23 cellular contexts compared by ENCODE assay signal in the genomic region with DNA sequence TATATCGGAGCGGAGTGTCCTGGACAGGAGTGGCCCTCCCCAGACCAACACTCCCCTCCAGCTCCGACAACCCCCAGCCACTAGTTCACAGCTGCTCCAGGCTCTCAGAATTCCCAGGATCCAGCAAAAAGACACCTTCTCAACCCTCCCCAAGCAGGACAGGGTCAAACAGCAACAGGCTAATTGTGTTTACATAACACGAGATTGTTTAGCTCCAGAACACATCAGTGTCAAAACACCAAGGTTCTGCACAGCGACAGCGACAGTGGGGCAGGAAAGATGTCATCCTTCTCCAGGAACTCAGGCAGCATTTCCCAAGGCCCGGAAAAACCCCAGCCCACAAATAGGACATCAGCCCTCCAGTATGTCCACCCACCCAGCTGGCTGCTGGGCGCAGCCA. TPM values are rescaled to one million over a fixed set of nuclear protein-coding genes. Genes with fewer than 3 reads are reported as not detected.
DNase-seq lines count a peak whose midpoint lies in the region; TF ChIP-seq lines count a peak whose summit lies in the region.
"Had no signal": no experiment of that assay in that cellular context is flagged by ENCODE, and none has a peak within 500 bp of the region (broad histone marks: within the 10 kb centered on the region; RNA-seq: fewer than 3 reads in every experiment).

No MANE protein-coding gene starts in this region.

- H3K4me1 ChIP-seq in NT2/D1 (ENCODE audit: insufficient read depth, insufficient read length) (peaks cover 23% of the 10 kb centered on the region), esophagus muscularis mucosa (peaks cover 67 to 91% (median 84%) of the 10 kb centered on the region in 4 donors), muscle layer of colon (ENCODE audit: insufficient read depth, low read length) (peaks cover 29% of the 10 kb centered on the region)

- WGBS in esophagus muscularis mucosa, result 69% methylated on average over 6 of the region's 8 CpGs

- H3K27me3 ChIP-seq in NT2/D1 (ENCODE audit: insufficient read depth, insufficient read length), result no peaks in the 10 kb centered on the region
- H3K27me3 ChIP-seq in esophagus muscularis mucosa, result no peaks in the 10 kb centered on the region
- no peaks in the 10 kb centered on the region for H3K27me3 ChIP-seq in muscle layer of colon (ENCODE audit: control insufficient read depth in 1 of 2, insufficient read depth in 2 of 2, low read length in 2 of 2)
- no peaks in the 10 kb centered on the region for H3K27me3 ChIP-seq in brain microvascular endothelial cell (replicated peaks)
- H3K27me3 ChIP-seq: BE2C had no signal

- peak; percentile 63 for DNase-seq in ELF-1 (ENCODE audit: low read depth, low spot score)
- DNase-seq in NT2/D1 (ENCODE audit: low read depth, low spot score), result no peak
- no peak for DNase-seq in esophagus muscularis mucosa (ENCODE audit: extremely low spot score)
- DNase-seq in NCI-H2196 (lab: John Stamatoyannopoulos, UW; ENCODE audit: unreplicated experiment), result no peak
- DNase-seq in GM13977 (ENCODE audit: low spot score), result no peak
- DNase-seq in stimulated activated naive CD4-positive, alpha-beta T cell treated with Interleukin-2 at 50 U/mL for 16 hours (lab: John Stamatoyannopoulos, UW), result no peak
- no peak for DNase-seq in brain microvascular endothelial cell
- DNase-seq: ACHN; activated B cell treated with CpG ODN at 0.5 μM for 24 hours; activated CD8-positive, alpha-beta memory T cell treated with anti-CD3 and anti-CD28 coated beads, Interleukin-2, amount 10 ng/mL, durations not matched to agents 7 days and 5 days; activated T-cell treated with anti-CD3 and anti-CD28 coated beads, Interleukin-2, amount 50 U/mL, for 48 hours; BE2C; central memory CD4-positive, alpha-beta T cell; cortex of kidney; DMS153; foreskin melanocyte; MV-4-11; NCI-H1436; NCI-H2081; NCI-H748 treated with DMSO at 0.1 percent for 48 hours; nucleus accumbens; T-helper 1 cell had no signal

- no peak for TF ChIP-seq EP300 in esophagus muscularis mucosa (IDR thresholded peaks at IDR 0.05)

- no peak for TF ChIP-seq CTCF in esophagus muscularis mucosa (IDR thresholded peaks at IDR 0.05)
- no peak for TF ChIP-seq CTCF in GM13977 (IDR thresholded peaks at IDR 0.05; ENCODE audit: extremely low read depth, insufficient read depth, missing control alignments)
- TF ChIP-seq CTCF in brain microvascular endothelial cell (IDR thresholded peaks at IDR 0.05; ENCODE audit: low read depth, low read length, missing control alignments), result no peak

- H3K4me3 ChIP-seq in NT2/D1 (ENCODE audit: insufficient read length, low read depth) (no peak overlapping the region), esophagus muscularis mucosa (no peak overlapping the region), muscle layer of colon (ENCODE audit: low read depth in 1 of 2, low read length in 2 of 2) (no peak overlapping the region), brain microvascular endothelial cell (ENCODE audit: low read depth, low read length) (no peak overlapping the region)

- H3K27ac ChIP-seq in esophagus muscularis mucosa (replicated peaks in 1 of 4) (peak overlapping the region; percentile 24 to 57 (median 41)), muscle layer of colon (ENCODE audit: low read depth, low read length) (peak overlapping the region; percentile 10), brain microvascular endothelial cell (no peak overlapping the region)

- TF ChIP-seq POLR2A in esophagus muscularis mucosa (IDR thresholded peaks at IDR 0.05; ENCODE audit: low read depth), result no peak

- in situ Hi-C loops in GM13977 (cut with MboI; ENCODE audit: low pct_unique_long_range_greater_than_20kb, low sequenced_read_pairs, unreplicated experiment), result no loop called here
- in situ Hi-C loops in brain microvascular endothelial cell (cut with HindIII; ENCODE audit: low pct_ligation_motif_present, low sequenced_read_pairs), result no loop called here

- H3K9ac ChIP-seq in NT2/D1 (ENCODE audit: insufficient read length, low read depth) (peak overlapping the region; percentile 42), muscle layer of colon (ENCODE audit: low read length) (no peak overlapping the region)

- H3K36me3 ChIP-seq in NT2/D1 (ENCODE audit: insufficient read depth, insufficient read length, low read length) (no peaks in the 10 kb centered on the region), esophagus muscularis mucosa (no peaks in the 10 kb centered on the region), muscle layer of colon (ENCODE audit: insufficient read depth, low read length) (no peaks in the 10 kb centered on the region), brain microvascular endothelial cell (replicated peaks) (no peaks in the 10 kb centered on the region)
- H3K36me3 ChIP-seq: BE2C had no signal

- intact Hi-C loops in esophagus muscularis mucosa (cut with DNase I), result no loop called here

- H3K9me3 ChIP-seq in NT2/D1 (ENCODE audit: insufficient read depth, low read length), result no peaks in the 10 kb centered on the region
- H3K9me3 ChIP-seq in esophagus muscularis mucosa, result no peaks in the 10 kb centered on the region
- no peaks in the 10 kb centered on the region for H3K9me3 ChIP-seq in muscle layer of colon (ENCODE audit: low read length)
- H3K9me3 ChIP-seq: BE2C had no signal

RNA-seq across cellular contexts. Expression of a gene that starts 16.5 kb away (rescaled TPM):
- total RNA-seq in esophagus muscularis mucosa, result 100 to 1,000 TPM; 108 to 221 (median 138) TPM
